Comparison of ENCODE assay signal across 1 cellular context in the genomic region with DNA sequence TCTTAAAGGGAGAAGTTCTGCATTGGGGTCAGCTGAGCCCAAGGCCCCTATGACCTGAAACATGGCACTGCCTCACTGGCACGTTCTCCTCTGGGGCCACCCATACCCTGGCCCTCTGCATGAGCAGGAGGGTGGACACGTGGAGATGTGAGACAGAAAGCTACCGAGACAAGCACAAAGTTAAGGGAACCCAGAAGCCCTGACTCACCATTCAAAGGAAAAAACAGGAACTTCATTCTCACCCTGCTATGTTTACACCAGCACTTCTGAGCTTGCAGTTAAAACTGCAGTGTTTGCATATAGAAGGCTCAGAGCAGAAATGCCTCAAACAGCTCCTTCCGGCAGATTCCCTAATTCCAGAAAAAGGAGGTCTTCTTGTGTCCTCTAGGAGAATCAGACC.
TF ChIP-seq lines count a peak whose summit lies in the region.

No MANE protein-coding gene starts in this region.

TF ChIP-seq in K562, 482 proteins besides CTCF, POLR2A, EP300 and RAD21 (continued from another document):
- TF ChIP-seq, protein P1, sequence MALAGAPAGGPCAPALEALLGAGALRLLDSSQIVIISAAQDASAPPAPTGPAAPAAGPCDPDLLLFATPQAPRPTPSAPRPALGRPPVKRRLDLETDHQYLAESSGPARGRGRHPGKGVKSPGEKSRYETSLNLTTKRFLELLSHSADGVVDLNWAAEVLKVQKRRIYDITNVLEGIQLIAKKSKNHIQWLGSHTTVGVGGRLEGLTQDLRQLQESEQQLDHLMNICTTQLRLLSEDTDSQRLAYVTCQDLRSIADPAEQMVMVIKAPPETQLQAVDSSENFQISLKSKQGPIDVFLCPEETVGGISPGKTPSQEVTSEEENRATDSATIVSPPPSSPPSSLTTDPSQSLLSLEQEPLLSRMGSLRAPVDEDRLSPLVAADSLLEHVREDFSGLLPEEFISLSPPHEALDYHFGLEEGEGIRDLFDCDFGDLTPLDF (CRISPR knock-in tag; IDR thresholded peaks at IDR 0.05), result no peak
- TF ChIP-seq ZBTB7A (IDR thresholded peaks at IDR 0.05; ENCODE audit: borderline replicate concordance, control insufficient read depth, low read depth, low read length), result no peak
- TF ChIP-seq PML (IDR thresholded peaks at IDR 0.05; ENCODE audit: low read length), result no peak
- TF ChIP-seq EHMT2 (IDR thresholded peaks at IDR 0.05), result no peak
- TF ChIP-seq L3MBTL2 (IDR thresholded peaks at IDR 0.05), result peak; percentile 65
- TF ChIP-seq NCOA6 (IDR thresholded peaks at IDR 0.05), result no peak
- TF ChIP-seq ZNF316 (IDR thresholded peaks at IDR 0.05), result peak; percentile 56
- TF ChIP-seq HDAC6 (IDR thresholded peaks at IDR 0.05; ENCODE audit: low read depth, low read length), result no peak
- no peak for TF ChIP-seq SRF (CRISPR knock-in tag; IDR thresholded peaks at IDR 0.05)
- TF ChIP-seq NFYB (IDR thresholded peaks at IDR 0.05; ENCODE audit: extremely low read depth, insufficient read length), result no peak
- no peak for TF ChIP-seq BRCA1 (IDR thresholded peaks at IDR 0.05)
- 0 out of 2 replicates have a peak, but pooled peaks have one; percentile 22 for TF ChIP-seq BRCA1 (CRISPR knock-in tag; IDR thresholded peaks at IDR 0.05)
- TF ChIP-seq, protein P2, sequence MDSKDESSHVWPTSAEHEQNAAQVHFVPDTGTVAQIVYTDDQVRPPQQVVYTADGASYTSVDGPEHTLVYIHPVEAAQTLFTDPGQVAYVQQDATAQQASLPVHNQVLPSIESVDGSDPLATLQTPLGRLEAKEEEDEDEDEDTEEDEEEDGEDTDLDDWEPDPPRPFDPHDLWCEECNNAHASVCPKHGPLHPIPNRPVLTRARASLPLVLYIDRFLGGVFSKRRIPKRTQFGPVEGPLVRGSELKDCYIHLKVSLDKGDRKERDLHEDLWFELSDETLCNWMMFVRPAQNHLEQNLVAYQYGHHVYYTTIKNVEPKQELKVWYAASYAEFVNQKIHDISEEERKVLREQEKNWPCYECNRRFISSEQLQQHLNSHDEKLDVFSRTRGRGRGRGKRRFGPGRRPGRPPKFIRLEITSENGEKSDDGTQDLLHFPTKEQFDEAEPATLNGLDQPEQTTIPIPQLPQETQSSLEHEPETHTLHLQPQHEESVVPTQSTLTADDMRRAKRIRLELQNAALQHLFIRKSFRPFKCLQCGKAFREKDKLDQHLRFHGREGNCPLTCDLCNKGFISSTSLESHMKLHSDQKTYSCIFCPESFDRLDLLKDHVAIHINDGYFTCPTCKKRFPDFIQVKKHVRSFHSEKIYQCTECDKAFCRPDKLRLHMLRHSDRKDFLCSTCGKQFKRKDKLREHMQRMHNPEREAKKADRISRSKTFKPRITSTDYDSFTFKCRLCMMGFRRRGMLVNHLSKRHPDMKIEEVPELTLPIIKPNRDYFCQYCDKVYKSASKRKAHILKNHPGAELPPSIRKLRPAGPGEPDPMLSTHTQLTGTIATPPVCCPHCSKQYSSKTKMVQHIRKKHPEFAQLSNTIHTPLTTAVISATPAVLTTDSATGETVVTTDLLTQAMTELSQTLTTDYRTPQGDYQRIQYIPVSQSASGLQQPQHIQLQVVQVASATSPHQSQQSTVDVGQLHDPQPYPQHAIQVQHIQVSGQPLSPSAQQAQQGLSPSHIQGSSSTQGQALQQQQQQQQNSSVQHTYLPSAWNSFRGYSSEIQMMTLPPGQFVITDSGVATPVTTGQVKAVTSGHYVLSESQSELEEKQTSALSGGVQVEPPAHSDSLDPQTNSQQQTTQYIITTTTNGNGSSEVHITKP (IDR thresholded peaks at IDR 0.05; ENCODE audit: partially characterized antibody), result no peak
- TF ChIP-seq, protein P3, sequence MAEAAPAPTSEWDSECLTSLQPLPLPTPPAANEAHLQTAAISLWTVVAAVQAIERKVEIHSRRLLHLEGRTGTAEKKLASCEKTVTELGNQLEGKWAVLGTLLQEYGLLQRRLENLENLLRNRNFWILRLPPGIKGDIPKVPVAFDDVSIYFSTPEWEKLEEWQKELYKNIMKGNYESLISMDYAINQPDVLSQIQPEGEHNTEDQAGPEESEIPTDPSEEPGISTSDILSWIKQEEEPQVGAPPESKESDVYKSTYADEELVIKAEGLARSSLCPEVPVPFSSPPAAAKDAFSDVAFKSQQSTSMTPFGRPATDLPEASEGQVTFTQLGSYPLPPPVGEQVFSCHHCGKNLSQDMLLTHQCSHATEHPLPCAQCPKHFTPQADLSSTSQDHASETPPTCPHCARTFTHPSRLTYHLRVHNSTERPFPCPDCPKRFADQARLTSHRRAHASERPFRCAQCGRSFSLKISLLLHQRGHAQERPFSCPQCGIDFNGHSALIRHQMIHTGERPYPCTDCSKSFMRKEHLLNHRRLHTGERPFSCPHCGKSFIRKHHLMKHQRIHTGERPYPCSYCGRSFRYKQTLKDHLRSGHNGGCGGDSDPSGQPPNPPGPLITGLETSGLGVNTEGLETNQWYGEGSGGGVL (CRISPR knock-in tag; IDR thresholded peaks at IDR 0.05), result no peak
- peak; percentile 61; the same call in 1 of the 2 replicates for TF ChIP-seq SPI1 (IDR thresholded peaks at IDR 0.05; ENCODE audit: borderline replicate concordance, low read depth, low read length)
- TF ChIP-seq MAFF (IDR thresholded peaks at IDR 0.05; ENCODE audit: low read length), result peak; percentile 26; the same call in 1 of the 2 replicates
- peak; percentile 44; the same call in 1 of the 2 replicates for TF ChIP-seq NFE2 (IDR thresholded peaks at IDR 0.05; ENCODE audit: low read depth)
- no peak for TF ChIP-seq ZNF707 (CRISPR knock-in tag; conservative IDR thresholded peaks at IDR 0.05)
- no peak for TF ChIP-seq KLF13 (tag; IDR thresholded peaks at IDR 0.05; ENCODE audit: borderline replicate concordance, low read depth)
- peak; percentile 42; the same call in 1 of the 2 replicates for TF ChIP-seq MAFK (IDR thresholded peaks at IDR 0.05; ENCODE audit: low read length)
- TF ChIP-seq FOXK2 (conservative IDR thresholded peaks at IDR 0.05 in 1 of 2, IDR thresholded peaks at IDR 0.05 in 1 of 2; ENCODE audit: low read depth in 2 of 2), result 0 out of 4 replicates have a peak, but pooled peaks have one; percentile 26 to 35
- TF ChIP-seq, protein P4, sequence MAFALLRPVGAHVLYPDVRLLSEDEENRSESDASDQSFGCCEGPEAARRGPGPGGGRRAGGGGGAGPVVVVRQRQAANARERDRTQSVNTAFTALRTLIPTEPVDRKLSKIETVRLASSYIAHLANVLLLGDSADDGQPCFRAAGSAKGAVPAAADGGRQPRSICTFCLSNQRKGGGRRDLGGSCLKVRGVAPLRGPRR (CRISPR knock-in tag; IDR thresholded peaks at IDR 0.05), result no peak
- TF ChIP-seq, protein P5, sequence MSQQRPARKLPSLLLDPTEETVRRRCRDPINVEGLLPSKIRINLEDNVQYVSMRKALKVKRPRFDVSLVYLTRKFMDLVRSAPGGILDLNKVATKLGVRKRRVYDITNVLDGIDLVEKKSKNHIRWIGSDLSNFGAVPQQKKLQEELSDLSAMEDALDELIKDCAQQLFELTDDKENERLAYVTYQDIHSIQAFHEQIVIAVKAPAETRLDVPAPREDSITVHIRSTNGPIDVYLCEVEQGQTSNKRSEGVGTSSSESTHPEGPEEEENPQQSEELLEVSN (IDR thresholded peaks at IDR 0.05; ENCODE audit: borderline replicate concordance in 1 of 2, extremely low read depth in 1 of 2, insufficient read depth in 1 of 2, insufficient read length in 1 of 2, low read depth in 1 of 2, low read length in 1 of 2, poor library complexity in 1 of 2, severe bottlenecking in 1 of 2), result peak in 1 of 2 experiments; percentile 11
- TF ChIP-seq, protein P6, sequence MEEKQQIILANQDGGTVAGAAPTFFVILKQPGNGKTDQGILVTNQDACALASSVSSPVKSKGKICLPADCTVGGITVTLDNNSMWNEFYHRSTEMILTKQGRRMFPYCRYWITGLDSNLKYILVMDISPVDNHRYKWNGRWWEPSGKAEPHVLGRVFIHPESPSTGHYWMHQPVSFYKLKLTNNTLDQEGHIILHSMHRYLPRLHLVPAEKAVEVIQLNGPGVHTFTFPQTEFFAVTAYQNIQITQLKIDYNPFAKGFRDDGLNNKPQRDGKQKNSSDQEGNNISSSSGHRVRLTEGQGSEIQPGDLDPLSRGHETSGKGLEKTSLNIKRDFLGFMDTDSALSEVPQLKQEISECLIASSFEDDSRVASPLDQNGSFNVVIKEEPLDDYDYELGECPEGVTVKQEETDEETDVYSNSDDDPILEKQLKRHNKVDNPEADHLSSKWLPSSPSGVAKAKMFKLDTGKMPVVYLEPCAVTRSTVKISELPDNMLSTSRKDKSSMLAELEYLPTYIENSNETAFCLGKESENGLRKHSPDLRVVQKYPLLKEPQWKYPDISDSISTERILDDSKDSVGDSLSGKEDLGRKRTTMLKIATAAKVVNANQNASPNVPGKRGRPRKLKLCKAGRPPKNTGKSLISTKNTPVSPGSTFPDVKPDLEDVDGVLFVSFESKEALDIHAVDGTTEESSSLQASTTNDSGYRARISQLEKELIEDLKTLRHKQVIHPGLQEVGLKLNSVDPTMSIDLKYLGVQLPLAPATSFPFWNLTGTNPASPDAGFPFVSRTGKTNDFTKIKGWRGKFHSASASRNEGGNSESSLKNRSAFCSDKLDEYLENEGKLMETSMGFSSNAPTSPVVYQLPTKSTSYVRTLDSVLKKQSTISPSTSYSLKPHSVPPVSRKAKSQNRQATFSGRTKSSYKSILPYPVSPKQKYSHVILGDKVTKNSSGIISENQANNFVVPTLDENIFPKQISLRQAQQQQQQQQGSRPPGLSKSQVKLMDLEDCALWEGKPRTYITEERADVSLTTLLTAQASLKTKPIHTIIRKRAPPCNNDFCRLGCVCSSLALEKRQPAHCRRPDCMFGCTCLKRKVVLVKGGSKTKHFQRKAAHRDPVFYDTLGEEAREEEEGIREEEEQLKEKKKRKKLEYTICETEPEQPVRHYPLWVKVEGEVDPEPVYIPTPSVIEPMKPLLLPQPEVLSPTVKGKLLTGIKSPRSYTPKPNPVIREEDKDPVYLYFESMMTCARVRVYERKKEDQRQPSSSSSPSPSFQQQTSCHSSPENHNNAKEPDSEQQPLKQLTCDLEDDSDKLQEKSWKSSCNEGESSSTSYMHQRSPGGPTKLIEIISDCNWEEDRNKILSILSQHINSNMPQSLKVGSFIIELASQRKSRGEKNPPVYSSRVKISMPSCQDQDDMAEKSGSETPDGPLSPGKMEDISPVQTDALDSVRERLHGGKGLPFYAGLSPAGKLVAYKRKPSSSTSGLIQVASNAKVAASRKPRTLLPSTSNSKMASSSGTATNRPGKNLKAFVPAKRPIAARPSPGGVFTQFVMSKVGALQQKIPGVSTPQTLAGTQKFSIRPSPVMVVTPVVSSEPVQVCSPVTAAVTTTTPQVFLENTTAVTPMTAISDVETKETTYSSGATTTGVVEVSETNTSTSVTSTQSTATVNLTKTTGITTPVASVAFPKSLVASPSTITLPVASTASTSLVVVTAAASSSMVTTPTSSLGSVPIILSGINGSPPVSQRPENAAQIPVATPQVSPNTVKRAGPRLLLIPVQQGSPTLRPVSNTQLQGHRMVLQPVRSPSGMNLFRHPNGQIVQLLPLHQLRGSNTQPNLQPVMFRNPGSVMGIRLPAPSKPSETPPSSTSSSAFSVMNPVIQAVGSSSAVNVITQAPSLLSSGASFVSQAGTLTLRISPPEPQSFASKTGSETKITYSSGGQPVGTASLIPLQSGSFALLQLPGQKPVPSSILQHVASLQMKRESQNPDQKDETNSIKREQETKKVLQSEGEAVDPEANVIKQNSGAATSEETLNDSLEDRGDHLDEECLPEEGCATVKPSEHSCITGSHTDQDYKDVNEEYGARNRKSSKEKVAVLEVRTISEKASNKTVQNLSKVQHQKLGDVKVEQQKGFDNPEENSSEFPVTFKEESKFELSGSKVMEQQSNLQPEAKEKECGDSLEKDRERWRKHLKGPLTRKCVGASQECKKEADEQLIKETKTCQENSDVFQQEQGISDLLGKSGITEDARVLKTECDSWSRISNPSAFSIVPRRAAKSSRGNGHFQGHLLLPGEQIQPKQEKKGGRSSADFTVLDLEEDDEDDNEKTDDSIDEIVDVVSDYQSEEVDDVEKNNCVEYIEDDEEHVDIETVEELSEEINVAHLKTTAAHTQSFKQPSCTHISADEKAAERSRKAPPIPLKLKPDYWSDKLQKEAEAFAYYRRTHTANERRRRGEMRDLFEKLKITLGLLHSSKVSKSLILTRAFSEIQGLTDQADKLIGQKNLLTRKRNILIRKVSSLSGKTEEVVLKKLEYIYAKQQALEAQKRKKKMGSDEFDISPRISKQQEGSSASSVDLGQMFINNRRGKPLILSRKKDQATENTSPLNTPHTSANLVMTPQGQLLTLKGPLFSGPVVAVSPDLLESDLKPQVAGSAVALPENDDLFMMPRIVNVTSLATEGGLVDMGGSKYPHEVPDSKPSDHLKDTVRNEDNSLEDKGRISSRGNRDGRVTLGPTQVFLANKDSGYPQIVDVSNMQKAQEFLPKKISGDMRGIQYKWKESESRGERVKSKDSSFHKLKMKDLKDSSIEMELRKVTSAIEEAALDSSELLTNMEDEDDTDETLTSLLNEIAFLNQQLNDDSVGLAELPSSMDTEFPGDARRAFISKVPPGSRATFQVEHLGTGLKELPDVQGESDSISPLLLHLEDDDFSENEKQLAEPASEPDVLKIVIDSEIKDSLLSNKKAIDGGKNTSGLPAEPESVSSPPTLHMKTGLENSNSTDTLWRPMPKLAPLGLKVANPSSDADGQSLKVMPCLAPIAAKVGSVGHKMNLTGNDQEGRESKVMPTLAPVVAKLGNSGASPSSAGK (IDR thresholded peaks at IDR 0.05), result peak; percentile 16; the same call in 1 of the 2 replicates
- TF ChIP-seq MAFG (tag; conservative IDR thresholded peaks at IDR 0.05), result peak; percentile 42
- TF ChIP-seq, protein P7, sequence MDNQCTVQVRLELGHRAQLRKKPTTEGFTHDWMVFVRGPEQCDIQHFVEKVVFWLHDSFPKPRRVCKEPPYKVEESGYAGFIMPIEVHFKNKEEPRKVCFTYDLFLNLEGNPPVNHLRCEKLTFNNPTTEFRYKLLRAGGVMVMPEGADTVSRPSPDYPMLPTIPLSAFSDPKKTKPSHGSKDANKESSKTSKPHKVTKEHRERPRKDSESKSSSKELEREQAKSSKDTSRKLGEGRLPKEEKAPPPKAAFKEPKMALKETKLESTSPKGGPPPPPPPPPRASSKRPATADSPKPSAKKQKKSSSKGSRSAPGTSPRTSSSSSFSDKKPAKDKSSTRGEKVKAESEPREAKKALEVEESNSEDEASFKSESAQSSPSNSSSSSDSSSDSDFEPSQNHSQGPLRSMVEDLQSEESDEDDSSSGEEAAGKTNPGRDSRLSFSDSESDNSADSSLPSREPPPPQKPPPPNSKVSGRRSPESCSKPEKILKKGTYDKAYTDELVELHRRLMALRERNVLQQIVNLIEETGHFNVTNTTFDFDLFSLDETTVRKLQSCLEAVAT (IDR thresholded peaks at IDR 0.05), result no peak
- TF ChIP-seq C11orf30 (IDR thresholded peaks at IDR 0.05; ENCODE audit: low read depth), result peak; percentile 63
